ENCODE assay signal across 20 cellular contexts in genomic region chr6:20599302-20600051, GRCh38.
A peak's percentile ranks its signal among the peaks of the same experiment; 100 is the strongest.
DNase-seq lines count a peak whose midpoint lies in the region; ATAC-seq and TF ChIP-seq lines count a peak whose summit lies in the region.
"Had no signal": no experiment of that assay in that cellular context is flagged by ENCODE, and none has a peak within 500 bp of the region (broad histone marks: within the 10 kb centered on the region; RNA-seq: fewer than 3 reads in every experiment).

No MANE protein-coding gene starts in this region.

- CTCF ChIA-PET in GM10248 (lab: Yijun Ruan, JAX): interaction anchor here (1.5 kb wide), 1 partner anchor 990 kb away, joined by 4 read pairs; no protein-coding TSS in a partner anchor

- no peak for TF ChIP-seq POLR2A in uterus (IDR thresholded peaks at IDR 0.05)

- no peak overlapping the region for H3K4me3 ChIP-seq in uterus
- H3K4me3 ChIP-seq: neural progenitor cell, thyroid gland had no signal

- intact Hi-C loops in uterus (cut with DNase I; ENCODE audit: low total_unique reads): no loop called here

- H3K4me1 ChIP-seq in uterus: no peaks in the 10 kb centered on the region
- H3K4me1 ChIP-seq: BE2C had no signal

- POLR2A ChIA-PET in GM10248 (lab: Yijun Ruan, JAX): no interaction called here

- peak; percentile 58 for ATAC-seq in GM18873 (IDR thresholded peaks at IDR 0.05; ENCODE audit: low FRiP score, unreplicated experiment)
- peak; percentile 87 for ATAC-seq in HG02870 (IDR thresholded peaks at IDR 0.05; ENCODE audit: unreplicated experiment)
- ATAC-seq in GM19023 (IDR thresholded peaks at IDR 0.05; ENCODE audit: unreplicated experiment): no peak
- ATAC-seq: HCT116, right cardiac atrium had no signal

- no peaks in the 10 kb centered on the region for H3K27me3 ChIP-seq in uterus
- H3K27me3 ChIP-seq: BE2C, neural progenitor cell, thyroid gland had no signal

- DNase-seq in GM13977 (ENCODE audit: low spot score): peak; percentile 28
- peak; percentile 95 for DNase-seq in NCI-H1048 (lab: John Stamatoyannopoulos, UW)
- no peak for DNase-seq in GM10248 (ENCODE audit: extremely low spot score)
- no peak for DNase-seq in NCI-H1694 (lab: John Stamatoyannopoulos, UW)
- no peak for DNase-seq in uterus
- DNase-seq: activated CD8-positive, alpha-beta memory T cell treated with anti-CD3 and anti-CD28 coated beads, Interleukin-2, amount 50 U/mL, for 48 hours; amniotic stem cell; BE2C; DMS153; immature natural killer cell; NCI-H1436 treated with DMSO at 0.1 percent for 48 hours; NCI-H446; right cardiac atrium; stimulated activated CD4-positive, alpha-beta T cell treated with anti-CD3 and anti-CD28 coated beads, Interleukin-1b, Interleukin-23, amount 100 ng/mL, for 48 hours; thyroid gland had no signal

- in situ Hi-C loops in GM13977 (cut with MboI; ENCODE audit: low pct_unique_long_range_greater_than_20kb, low sequenced_read_pairs, unreplicated experiment): no loop called here

- H3K9me3 ChIP-seq in uterus: no peaks in the 10 kb centered on the region
- H3K9me3 ChIP-seq: BE2C, thyroid gland had no signal

- H3K36me3 ChIP-seq in uterus: no peaks in the 10 kb centered on the region
- H3K36me3 ChIP-seq: BE2C, neural progenitor cell had no signal

- no peak overlapping the region for H3K27ac ChIP-seq in uterus
- H3K27ac ChIP-seq: neural progenitor cell, thyroid gland had no signal

- TF ChIP-seq CTCF in GM13977 (IDR thresholded peaks at IDR 0.05; ENCODE audit: extremely low read depth, insufficient read depth, missing control alignments): no peak
- TF ChIP-seq CTCF in GM10248 (IDR thresholded peaks at IDR 0.05; ENCODE audit: control extremely low read depth, extremely low read depth, low read depth, missing control alignments): no peak
- TF ChIP-seq CTCF in uterus (IDR thresholded peaks at IDR 0.05): no peak

Comparison
In these comparisons a context has a peak if more than half of its experiments do, and no peak if none do; other contexts are left out.
1. DNase-seq: peak in GM13977 (single experiment) and NCI-H1048 (single experiment); none in GM10248 (single experiment), NCI-H1694 (single experiment) and uterus (0 of 2).